Comparison of ENCODE assay signal across 16 cellular contexts in genomic region chr6:34958748-34959147, GRCh38.
"Had no signal": no experiment of that assay in that cellular context is flagged by ENCODE, and none has a peak within 500 bp of the region (broad histone marks: within the 10 kb centered on the region; RNA-seq: fewer than 3 reads in every experiment).

No MANE protein-coding gene starts in this region.

- H3K27me3 ChIP-seq: body of pancreas, ovary, uterus had no signal

- H3K9me3 ChIP-seq: ovary, thoracic aorta, uterus had no signal

- H3K36me3 ChIP-seq: ovary, thoracic aorta, uterus had no signal

- ATAC-seq: activated CD8-positive, alpha-beta memory T cell treated with anti-CD3 and anti-CD28 coated beads, Interleukin-2, amount 10 ng/mL, durations not matched to agents 7 days and 5 days; body of pancreas; effector memory CD8-positive, alpha-beta T cell had no signal

- H3K27ac ChIP-seq: body of pancreas, epithelial cell of prostate, ovary, thoracic aorta had no signal

- DNase-seq: activated CD4-positive, alpha-beta T cell treated with anti-CD3 and anti-CD28 coated beads, Interleukin-2, amount 50 U/mL, for 4 hours; activated CD4-positive, CD25-positive, alpha-beta regulatory T cell treated with anti-CD3 and anti-CD28 coated beads, Interleukin-2, amount 50 U/mL, for 72 hours; activated CD8-positive, alpha-beta memory T cell treated with anti-CD3 and anti-CD28 coated beads, Interleukin-2, amount 10 ng/mL, durations not matched to agents 7 days and 5 days; activated effector memory CD4-positive, alpha-beta T cell treated with Interleukin-2 at 50 U/mL for 16 hours; activated T-cell treated with anti-CD3 and anti-CD28 coated beads, Interleukin-2, amount 50 U/mL, for 24 hours; body of pancreas; effector memory CD8-positive, alpha-beta T cell; hippocampal formation; mesenchymal stem cell; ovary; stimulated activated CD4-positive, alpha-beta T cell treated with anti-CD3 and anti-CD28 coated beads, Interleukin-2, amount 100 ng/mL, for 24 hours; stimulated activated naive CD4-positive, alpha-beta T cell; SW 1271; uterus had no signal

- H3K4me3 ChIP-seq: body of pancreas, ovary, thoracic aorta, uterus had no signal
